Comparison of ENCODE assay signal across 35 cellular contexts in genomic region chr2:151609705-151610104, GRCh38.
"Had no signal": no experiment of that assay in that cellular context is flagged by ENCODE, and none has a peak within 500 bp of the region (broad histone marks: within the 10 kb centered on the region; RNA-seq: fewer than 3 reads in every experiment).

No MANE protein-coding gene starts in this region.

- H3K4me2 ChIP-seq: KMS-11 had no signal

- H3K9ac ChIP-seq: KMS-11 had no signal

- H3K4me3 ChIP-seq: MG63 had no signal

- DNase-seq: Karpas-422, Kasumi-1, MG63, MM.1S, MV-4-11, NCI-H1048, NCI-H1092, NCI-H1092 treated with DMSO at 0.1 percent for 48 hours, NCI-H1105, NCI-H1105 treated with DMSO at 0.1 percent for 48 hours, NCI-H1417, NCI-H1417 treated with DMSO at 0.1 percent for 48 hours, NCI-H1436, NCI-H1436 treated with DMSO at 0.1 percent for 48 hours, NCI-H146, NCI-H1694, NCI-H1694 treated with DMSO at 0.1 percent for 48 hours, NCI-H187, NCI-H187 treated with DMSO at 0.1 percent for 48 hours, NCI-H1930, NCI-H2029, NCI-H2029 treated with DMSO at 0.1 percent for 48 hours, NCI-H2081, NCI-H2081 treated with DMSO at 0.1 percent for 48 hours, NCI-H2107, NCI-H2171, NCI-H2171 treated with DMSO at 0.1 percent for 48 hours, NCI-H2227 treated with DMSO at 0.1 percent for 48 hours, NCI-H226, NCI-H345, NCI-H446, NCI-H446 treated with DMSO at 0.1 percent for 48 hours, NCI-H510A, NCI-H510A treated with DMSO at 0.1 percent for 48 hours had no signal

- H3K36me3 ChIP-seq: MG63 had no signal

- H3K27ac ChIP-seq: KMS-11 had no signal

- H3K27me3 ChIP-seq: MG63 had no signal

- H3K9me3 ChIP-seq: MG63 had no signal
